Comparison of ENCODE assay signal across 15 cellular contexts in genomic region chr1:56113679-56114078, GRCh38.
"Had no signal": no experiment of that assay in that cellular context is flagged by ENCODE, and none has a peak within 500 bp of the region (broad histone marks: within the 10 kb centered on the region; RNA-seq: fewer than 3 reads in every experiment).

No MANE protein-coding gene starts in this region.

- H3K4me3 ChIP-seq: coronary artery, dorsolateral prefrontal cortex, esophagus muscularis mucosa, heart left ventricle, left lung, lower lobe of right lung, mucosa of descending colon had no signal

- H3K27ac ChIP-seq: coronary artery, dorsolateral prefrontal cortex, esophagus muscularis mucosa, foreskin keratinocyte, left lung, lower lobe of right lung had no signal

- ATAC-seq: foreskin keratinocyte, heart left ventricle, left lung, lower lobe of right lung, mucosa of descending colon had no signal

- H3K4me1 Mint-ChIP-seq: mesothelial cell of epicardium had no signal

- H3K9me3 ChIP-seq: left lung, mucosa of descending colon had no signal

- H3K4me3 Mint-ChIP-seq: mesothelial cell of epicardium had no signal

- H3K27ac Mint-ChIP-seq: mesothelial cell of epicardium had no signal

- H3K36me3 ChIP-seq: esophagus muscularis mucosa, heart left ventricle, left lung, lower lobe of right lung had no signal

- H3K27me3 ChIP-seq: esophagus muscularis mucosa, foreskin keratinocyte, heart left ventricle, left lung had no signal

- H3K4me1 ChIP-seq: esophagus muscularis mucosa, foreskin keratinocyte, heart left ventricle, left lung, lower lobe of right lung had no signal

- DNase-seq: dermis blood vessel endothelial cell; dorsolateral prefrontal cortex; effector CD4-positive, alpha-beta T cell; effector memory CD4-positive, alpha-beta T cell; foreskin keratinocyte; heart left ventricle; hippocampal formation; left cardiac atrium; left lung; lower lobe of right lung; mesenchymal stem cell; mucosa of descending colon had no signal
